Comparison of ENCODE assay signal across 29 cellular contexts in genomic region chr14:28913056-28913455, GRCh38.
DNase-seq lines count a peak whose midpoint lies in the region; ATAC-seq, FAIRE-seq and TF ChIP-seq lines count a peak whose summit lies in the region.
"Had no signal": no experiment of that assay in that cellular context is flagged by ENCODE, and none has a peak within 500 bp of the region (broad histone marks: within the 10 kb centered on the region; RNA-seq: fewer than 3 reads in every experiment).

No MANE protein-coding gene starts in this region.

- H3K4me3 ChIP-seq in K562: no peak overlapping the region
- H3K4me3 ChIP-seq: A549; BLaER1; BLaER1 treated with 17β-estradiol and CSF1 and Interleukin-3, amounts not matched to agents 10 nM and 100 nM had no signal

- ATAC-seq in K562: no peak
- ATAC-seq: A549; CD8-positive, alpha-beta T cell had no signal

- H3K79me2 ChIP-seq in K562 (ENCODE audit: control insufficient read depth, insufficient read depth, low read length): no peaks in the 10 kb centered on the region

- TF ChIP-seq CTCF in K562 (IDR thresholded peaks at IDR 0.05 in 2 of 3, conservative IDR thresholded peaks at IDR 0.05 in 1 of 3; ENCODE audit: insufficient read depth in 2 of 3, low read depth in 1 of 3, low read length in 3 of 3): no peak

- TF ChIP-seq EP300 in K562 (IDR thresholded peaks at IDR 0.05; ENCODE audit: low read length): no peak

- H3K27ac ChIP-seq in K562 (ENCODE audit: extremely low read depth, low read depth, low read length): no peak overlapping the region
- H3K27ac ChIP-seq: 22Rv1; A549; BLaER1; BLaER1 treated with 17β-estradiol and CSF1 and Interleukin-3, amounts not matched to agents 10 nM and 100 nM; C4-2B had no signal

- H4K20me1 ChIP-seq in K562 (replicated peaks; ENCODE audit: control insufficient read depth, insufficient read depth, low read length): no peaks in the 10 kb centered on the region
- H4K20me1 ChIP-seq: BLaER1; BLaER1 treated with 17β-estradiol and CSF1 and Interleukin-3, amounts not matched to agents 10 nM and 100 nM had no signal

- H2AFZ ChIP-seq in K562 (ENCODE audit: low read depth, low read length): no peak overlapping the region

- no peak for TF ChIP-seq RAD21 in K562 (CRISPR knock-in tag; conservative IDR thresholded peaks at IDR 0.05 in 1 of 2, IDR thresholded peaks at IDR 0.05 in 1 of 2)

- BruUV-seq in K562 (replicated peaks; lab: Mats Ljungman, UMichigan): no TSS peak

- WGBS in K562 (ENCODE audit: insufficient coverage, low coverage, missing lambda C conversion rate): 25% methylated on average over 1 of the region's 1 CpG

- H3K9ac ChIP-seq in K562 (ENCODE audit: insufficient read depth in 1 of 2, low read depth in 2 of 2, low read length in 2 of 2): no peak overlapping the region
- H3K9ac ChIP-seq: BLaER1; BLaER1 treated with 17β-estradiol and CSF1 and Interleukin-3, amounts not matched to agents 10 nM and 100 nM had no signal

- no peaks in the 10 kb centered on the region for H3K9me3 ChIP-seq in K562 (replicated peaks; ENCODE audit: control insufficient read depth, insufficient read depth, low read depth, low read length)
- H3K9me3 ChIP-seq: A549; BE2C; BLaER1; BLaER1 treated with 17β-estradiol and CSF1 and Interleukin-3, amounts not matched to agents 10 nM and 100 nM; Caco-2 had no signal

- H3K27me3 ChIP-seq in K562 (ENCODE audit: control insufficient read depth in 2 of 2, insufficient read depth in 2 of 2, low read length in 2 of 2): no peaks in the 10 kb centered on the region
- H3K27me3 ChIP-seq: BE2C; BLaER1; BLaER1 treated with 17β-estradiol and CSF1 and Interleukin-3, amounts not matched to agents 10 nM and 100 nM had no signal

- in situ Hi-C loops in K562 (cut with MboI): no loop called here

- no peak for FAIRE-seq in K562 (lab: Jason Lieb, UNC)
- FAIRE-seq: A204.1, A549, D721Med had no signal

- POLR2A ChIA-PET in K562 (lab: Yijun Ruan, JAX): no interaction called here

- H3K9me1 ChIP-seq in K562 (ENCODE audit: control insufficient read depth, insufficient read depth, low read length): no peaks in the 10 kb centered on the region

- CTCF ChIA-PET in K562 (lab: Yijun Ruan, JAX; ENCODE audit: low intra/inter-chr PET ratio): no interaction called here

- H3K36me3 ChIP-seq in K562 (ENCODE audit: control insufficient read depth, insufficient read depth, low read length): no peaks in the 10 kb centered on the region
- H3K36me3 ChIP-seq: BE2C; BLaER1; BLaER1 treated with 17β-estradiol and CSF1 and Interleukin-3, amounts not matched to agents 10 nM and 100 nM had no signal

- intact Hi-C loops in K562 (cut with micrococcal nuclease): no loop called here

- H3K4me2 ChIP-seq in K562 (ENCODE audit: insufficient read depth, low read length): no peak overlapping the region
- H3K4me2 ChIP-seq: A549; BLaER1; BLaER1 treated with 17β-estradiol and CSF1 and Interleukin-3, amounts not matched to agents 10 nM and 100 nM had no signal

- DNase-seq in K562 (ENCODE audit: extremely low read depth in 1 of 4, low spot score in 3 of 4) (no peak), globus pallidus (ENCODE audit: low spot score) (no peak)
- DNase-seq: 8988T; ACHN; AML-193; BE2C; C1 segment of cervical spinal cord; Caco-2; Calu3; CD4-positive, alpha-beta memory T cell; CD4-positive, alpha-beta T cell; CD4-positive, CD25-positive, alpha-beta regulatory T cell; CD8-positive, alpha-beta memory T cell; CD8-positive, alpha-beta T cell; COR-L47; DMS 273 treated with DMSO at 0.1 percent for 48 hours; DMS153; DMS53; DMS79; DMS79 treated with DMSO at 0.1 percent for 48 hours; DND-41; EL had no signal

- no peak for TF ChIP-seq POLR2A in K562 (conservative IDR thresholded peaks at IDR 0.05)

- H3K4me1 ChIP-seq in K562 (replicated peaks in 1 of 2; ENCODE audit: control insufficient read depth in 2 of 2, insufficient read depth in 2 of 2, low read length in 2 of 2): no peaks in the 10 kb centered on the region
- H3K4me1 ChIP-seq: A549; BE2C; BLaER1; BLaER1 treated with 17β-estradiol and CSF1 and Interleukin-3, amounts not matched to agents 10 nM and 100 nM; Caco-2 had no signal

TF ChIP-seq in K562, 482 proteins besides CTCF, POLR2A, EP300 and RAD21 (continues in another document):
- TF ChIP-seq SIX5 (IDR thresholded peaks at IDR 0.05; ENCODE audit: borderline replicate concordance in 1 of 2, insufficient read depth in 1 of 2, low read depth in 1 of 2, low read length in 2 of 2): no peak
- TF ChIP-seq HNRNPLL (IDR thresholded peaks at IDR 0.05; ENCODE audit: low read depth, low read length, poor library complexity, severe bottlenecking): no peak
- no peak for TF ChIP-seq CBX2 (IDR thresholded peaks at IDR 0.05; ENCODE audit: insufficient read depth, low read length, poor library complexity, severe bottlenecking)
- TF ChIP-seq SIRT6 (IDR thresholded peaks at IDR 0.05; ENCODE audit: low read depth, low read length): no peak
- no peak for TF ChIP-seq TAF1 (IDR thresholded peaks at IDR 0.05; ENCODE audit: control insufficient read depth, extremely low read depth, insufficient read depth, low read length, severe bottlenecking)
- TF ChIP-seq UBTF (IDR thresholded peaks at IDR 0.05; ENCODE audit: borderline replicate concordance in 1 of 2, low read depth in 2 of 2, low read length in 2 of 2): no peak
- peak; percentile 34 to 59; a peak in 2 of 4 replicates for TF ChIP-seq TRIM24 (IDR thresholded peaks at IDR 0.05)
- no peak for TF ChIP-seq ATF2 (CRISPR knock-in tag; IDR thresholded peaks at IDR 0.05)
- no peak for TF ChIP-seq TAL1 (IDR thresholded peaks at IDR 0.05)
- no peak for TF ChIP-seq YBX1 (IDR thresholded peaks at IDR 0.05)
- no peak for TF ChIP-seq CEBPG (CRISPR knock-in tag; IDR thresholded peaks at IDR 0.05)
- TF ChIP-seq CEBPG (tag; conservative IDR thresholded peaks at IDR 0.05 in 1 of 2, IDR thresholded peaks at IDR 0.05 in 1 of 2): peak in 1 of 2 experiments; percentile 53; a peak in 2 of 4 replicates
- TF ChIP-seq JUNB (CRISPR knock-in tag; conservative IDR thresholded peaks at IDR 0.05): no peak
- TF ChIP-seq ZNF280B (CRISPR knock-in tag; IDR thresholded peaks at IDR 0.05): no peak
- TF ChIP-seq RBM14 (IDR thresholded peaks at IDR 0.05; ENCODE audit: borderline replicate concordance, insufficient read depth, low read depth, low read length): no peak
- TF ChIP-seq POLR3G (IDR thresholded peaks at IDR 0.05; ENCODE audit: extremely low read depth, insufficient read length, insufficient replicate concordance): no peak
- TF ChIP-seq ZKSCAN1 (IDR thresholded peaks at IDR 0.05; ENCODE audit: low read depth, low read length): no peak
- TF ChIP-seq GABPB2 (CRISPR knock-in tag; conservative IDR thresholded peaks at IDR 0.05): no peak
- no peak for TF ChIP-seq U2AF2 (optimal IDR thresholded peaks at IDR 0.05; ENCODE audit: low read depth, low read length)
- no peak for TF ChIP-seq HDAC6 (IDR thresholded peaks at IDR 0.05; ENCODE audit: low read depth, low read length)
- TF ChIP-seq CAMTA2 (CRISPR knock-in tag; conservative IDR thresholded peaks at IDR 0.05): no peak
- TF ChIP-seq ILK (tag; IDR thresholded peaks at IDR 0.05; ENCODE audit: borderline replicate concordance, low read depth): no peak
- TF ChIP-seq C11orf30 (IDR thresholded peaks at IDR 0.05; ENCODE audit: low read depth): no peak
